ENCODE assay signal across 9 cellular contexts in the genomic region with DNA sequence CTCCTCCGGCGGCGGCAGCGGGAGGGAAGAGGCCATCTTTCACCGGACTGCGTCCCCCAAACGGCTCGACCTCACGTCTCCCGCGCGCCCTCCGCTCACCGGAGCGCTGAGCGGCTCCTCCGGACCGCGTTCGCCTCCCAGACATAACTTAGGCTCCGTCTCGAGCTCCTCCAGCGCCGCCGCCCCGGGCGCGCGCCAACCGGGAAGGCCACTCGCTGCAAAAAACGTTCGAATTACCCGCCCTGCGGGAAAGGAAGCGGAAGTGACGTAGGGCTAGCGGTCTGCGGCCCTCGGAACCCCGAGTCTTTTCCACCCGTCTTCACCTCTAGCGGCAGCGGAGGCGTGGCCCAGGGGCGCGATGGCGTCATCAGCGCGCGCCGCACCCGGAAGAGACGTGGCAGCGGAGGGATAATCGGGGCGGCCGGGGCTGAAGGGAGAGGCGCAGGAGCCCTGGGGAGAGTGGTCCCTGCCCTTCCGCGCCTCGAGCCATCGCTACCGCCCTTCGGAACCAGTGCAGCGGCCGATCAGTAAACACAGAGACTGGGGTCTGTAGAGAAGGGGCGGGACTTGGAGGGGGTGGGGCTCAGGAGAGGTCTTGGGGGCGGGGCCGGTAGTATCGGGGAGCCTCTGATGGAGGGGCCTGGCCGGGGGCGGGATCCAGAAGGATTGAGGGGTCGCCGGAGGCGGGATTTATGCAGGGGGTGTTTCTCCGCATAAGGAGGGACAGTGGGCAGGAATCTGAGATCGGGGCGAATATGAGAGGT. TPM values are rescaled to one million over a fixed set of nuclear protein-coding genes. Genes with fewer than 3 reads are reported as not detected.
DNase-seq lines count a peak whose midpoint lies in the region; ATAC-seq, FAIRE-seq and TF ChIP-seq lines count a peak whose summit lies in the region.
"Had no signal": no experiment of that assay in that cellular context is flagged by ENCODE, and none has a peak within 500 bp of the region (broad histone marks: within the 10 kb centered on the region; RNA-seq: fewer than 3 reads in every experiment).

A gene with protein sequence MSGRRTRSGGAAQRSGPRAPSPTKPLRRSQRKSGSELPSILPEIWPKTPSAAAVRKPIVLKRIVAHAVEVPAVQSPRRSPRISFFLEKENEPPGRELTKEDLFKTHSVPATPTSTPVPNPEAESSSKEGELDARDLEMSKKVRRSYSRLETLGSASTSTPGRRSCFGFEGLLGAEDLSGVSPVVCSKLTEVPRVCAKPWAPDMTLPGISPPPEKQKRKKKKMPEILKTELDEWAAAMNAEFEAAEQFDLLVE (minus strand): TSS at position 207 of the 764 bp plus-strand sequence. CDS start 62 bp downstream, at position 145.
ZFPL1 (plus strand) TSS at position 389 of the 764 bp plus-strand sequence. CDS start 477 bp downstream, outside the sequence.

- ATAC-seq in GM19043 (IDR thresholded peaks at IDR 0.05; ENCODE audit: low read depth, unreplicated experiment), result peak; percentile 77
- ATAC-seq in HG03378 (IDR thresholded peaks at IDR 0.05; ENCODE audit: unreplicated experiment), result peak; percentile 61

- DNase-seq in AG10803 (ENCODE audit: low read depth) (peak; percentile 96), NCI-H460 (ENCODE audit: extremely low read depth, low read depth) (peak; percentile 89), cerebellar cortex (ENCODE audit: low spot score) (peak; percentile 94)
- peak; percentile 97 for DNase-seq in activated CD4-positive, CD25-positive, alpha-beta regulatory T cell treated with anti-CD3 and anti-CD28 coated beads, Interleukin-2, amount 50 U/mL, for 72 hours
- DNase-seq in stimulated activated CD4-positive, alpha-beta T cell treated with anti-CD3 and anti-CD28 coated beads, Interleukin-12 subunit alpha, Interleukin-12 subunit beta, amount 100 ng/mL, for 24 hours (ENCODE audit: low read depth in 2 of 2), result peak; percentile 92 to 93

- TF ChIP-seq CTCF in AG10803 (conservative IDR thresholded peaks at IDR 0.05; ENCODE audit: low read length), result no peak

- H3K4me3 ChIP-seq in AG10803 (ENCODE audit: low read length), result peak within 1 kb of the TSS; percentile 97

- FAIRE-seq in islet of Langerhans (lab: Jason Lieb, UNC), result peak; percentile 83
- FAIRE-seq: TTC549 had no signal

RNA-seq across cellular contexts. Expression of the first gene that starts in this region (rescaled TPM):
- 20.3 and 25.2 TPM in 2 replicates for total RNA-seq in NCI-H460 (2014; rRNA removed; shearing (Covaris generic))
- 51.2 and 56.6 TPM in 2 replicates for polyA plus RNA-seq in NCI-H460 (2014; cell fraction: nucleus; rRNA removed)

RNA-seq across cellular contexts. Expression of gene ZFPL1, which starts in this region (rescaled TPM):
- total RNA-seq in NCI-H460 (2014; rRNA removed; shearing (Covaris generic)), result 26.6 and 28.0 TPM in 2 replicates
- 21.8 and 43.2 TPM in 2 replicates for polyA plus RNA-seq in NCI-H460 (2014; cell fraction: nucleus; rRNA removed)

Comparison
In these comparisons a context has a peak if more than half of its experiments do, and no peak if none do; other contexts are left out.
1. Peak in every context shown above with its lines: DNase-seq, ATAC-seq and H3K4me3 ChIP-seq.